ENCODE assay signal across 9 cellular contexts in genomic region chr11:128691802-128692749, GRCh38. TPM values are rescaled to one million over a fixed set of nuclear protein-coding genes. Genes with fewer than 3 reads are reported as not detected.
DNase-seq lines count a peak whose midpoint lies in the region; ATAC-seq lines count a peak whose summit lies in the region.
"Had no signal": no experiment of that assay in that cellular context is flagged by ENCODE, and none has a peak within 500 bp of the region (broad histone marks: within the 10 kb centered on the region; RNA-seq: fewer than 3 reads in every experiment).

No MANE protein-coding gene starts in this region.

- no peaks in the 10 kb centered on the region for H3K9me3 ChIP-seq in CD4-positive, CD25-positive, alpha-beta regulatory T cell (ENCODE audit: control insufficient read depth in 2 of 2, low read length in 2 of 2)

- H3K27ac ChIP-seq in CD4-positive, CD25-positive, alpha-beta regulatory T cell (ENCODE audit: insufficient read depth, low read length, poor library complexity, severe bottlenecking): no peak overlapping the region

- peak overlapping the region in 1 of 3 donors; percentile 84 for H3K27ac Mint-ChIP-seq in CD4-positive, CD25-positive, alpha-beta regulatory T cell
- H3K27ac Mint-ChIP-seq in natural killer cell treated with Interleukin-12 subunit alpha and Interleukin-12 subunit beta and Interleukin-15 and Interleukin-18, amount 100 ng/mL, for 72 hours: peak overlapping the region; percentile 94 to 98

- H3K36me3 Mint-ChIP-seq in CD4-positive, CD25-positive, alpha-beta regulatory T cell: peaks cover 7% of the 10 kb centered on the region
- no peaks in the 10 kb centered on the region for H3K36me3 Mint-ChIP-seq in natural killer cell treated with Interleukin-12 subunit alpha and Interleukin-12 subunit beta and Interleukin-15 and Interleukin-18, amount 100 ng/mL, for 72 hours

- peak overlapping the region; percentile 51 for H3K4me3 ChIP-seq in CD4-positive, CD25-positive, alpha-beta regulatory T cell (ENCODE audit: low read depth, low read length)

- H3K27me3 ChIP-seq in CD4-positive, CD25-positive, alpha-beta regulatory T cell (ENCODE audit: control insufficient read depth, insufficient read depth, low read length): peaks cover 7% of the 10 kb centered on the region

- no peak for DNase-seq in CD4-positive, CD25-positive, alpha-beta regulatory T cell
- DNase-seq in KBM-7 (peak; percentile 57), ecto neural progenitor cell (ENCODE audit: low spot score) (peak; percentile 57), NCI-H2107 treated with DMSO at 0.1 percent for 48 hours (lab: John Stamatoyannopoulos, UW; ENCODE audit: unreplicated experiment) (no peak), cerebellar nuclear complex (lab: John Stamatoyannopoulos, UW) (no peak)
- DNase-seq in natural killer cell treated with Interleukin-12 subunit alpha and Interleukin-12 subunit beta and Interleukin-15 and Interleukin-18, amount 100 ng/mL, for 72 hours (ENCODE audit: low spot score): no peak
- DNase-seq: NCI-H446 treated with DMSO at 0.1 percent for 48 hours had no signal

- H3K9me3 Mint-ChIP-seq in CD4-positive, CD25-positive, alpha-beta regulatory T cell: peaks cover 0 to 4% (median 0%) of the 10 kb centered on the region in 7 donors
- no peaks in the 10 kb centered on the region for H3K9me3 Mint-ChIP-seq in natural killer cell treated with Interleukin-12 subunit alpha and Interleukin-12 subunit beta and Interleukin-15 and Interleukin-18, amount 100 ng/mL, for 72 hours

- peaks cover 45% of the 10 kb centered on the region for H3K27me3 Mint-ChIP-seq in CD4-positive, CD25-positive, alpha-beta regulatory T cell
- peaks cover 6 to 12% of the 10 kb centered on the region in 2 donors for H3K27me3 Mint-ChIP-seq in natural killer cell treated with Interleukin-12 subunit alpha and Interleukin-12 subunit beta and Interleukin-15 and Interleukin-18, amount 100 ng/mL, for 72 hours

- H3K4me3 Mint-ChIP-seq in CD4-positive, CD25-positive, alpha-beta regulatory T cell: peak overlapping the region; percentile 87 to 99 (median 90)
- H3K4me3 Mint-ChIP-seq in natural killer cell treated with Interleukin-12 subunit alpha and Interleukin-12 subunit beta and Interleukin-15 and Interleukin-18, amount 100 ng/mL, for 72 hours: peak overlapping the region; percentile 95

- in situ Hi-C loops in KBM-7 (cut with MboI; ENCODE audit: low pct_unique_long_range_greater_than_20kb, low sequenced_read_pairs): no loop called here

- H3K36me3 ChIP-seq in CD4-positive, CD25-positive, alpha-beta regulatory T cell (ENCODE audit: control insufficient read depth, insufficient read depth, low read length): no peaks in the 10 kb centered on the region

- peaks cover 39% of the 10 kb centered on the region for H3K4me1 ChIP-seq in CD4-positive, CD25-positive, alpha-beta regulatory T cell (ENCODE audit: control insufficient read depth, insufficient read depth, low read length, poor library complexity, severe bottlenecking)

- peaks cover 3 to 51% (median 26%) of the 10 kb centered on the region in 4 donors for H3K4me1 Mint-ChIP-seq in CD4-positive, CD25-positive, alpha-beta regulatory T cell
- peaks cover 33 to 46% of the 10 kb centered on the region in 2 donors for H3K4me1 Mint-ChIP-seq in natural killer cell treated with Interleukin-12 subunit alpha and Interleukin-12 subunit beta and Interleukin-15 and Interleukin-18, amount 100 ng/mL, for 72 hours (ENCODE audit: low read depth in 2 of 2)

- no peak for ATAC-seq in CD4-positive, CD25-positive, alpha-beta regulatory T cell (ENCODE audit: low read depth in 2 of 2)
- no peak for ATAC-seq in natural killer cell treated with Interleukin-12 subunit alpha and Interleukin-12 subunit beta and Interleukin-15 and Interleukin-18, amount 100 ng/mL, for 72 hours
- ATAC-seq in HG03135 (IDR thresholded peaks at IDR 0.05; ENCODE audit: unreplicated experiment) (no peak), GM21367 (IDR thresholded peaks at IDR 0.05; ENCODE audit: unreplicated experiment) (no peak)

RNA-seq across cellular contexts. Expression of gene FLI1, which starts 1.8 kb away (rescaled TPM):
- 119 TPM for total RNA-seq in CD4-positive, CD25-positive, alpha-beta regulatory T cell
- polyA plus RNA-seq in CD4-positive, CD25-positive, alpha-beta regulatory T cell: 10 to 100 TPM; 58.0 to 72.6 (median 65.5) TPM
- 10 to 100 TPM; 63.3 to 74.0 TPM for total RNA-seq in natural killer cell treated with Interleukin-12 subunit alpha and Interleukin-12 subunit beta and Interleukin-15 and Interleukin-18, amount 100 ng/mL, for 72 hours

Comparison
In these comparisons a context has a peak if more than half of its experiments do, and no peak if none do; other contexts are left out.
1. DNase-seq: peak in KBM-7 (single experiment) and ecto neural progenitor cell (single experiment); none in CD4-positive, CD25-positive, alpha-beta regulatory T cell (0 of 3), natural killer cell treated with Interleukin-12 subunit alpha and Interleukin-12 subunit beta and Interleukin-15 and Interleukin-18, amount 100 ng/mL, for 72 hours (single experiment), NCI-H2107 treated with DMSO at 0.1 percent for 48 hours (single experiment) and cerebellar nuclear complex (0 of 2).